Comparison of ENCODE assay signal across 10 cellular contexts in the genomic region with DNA sequence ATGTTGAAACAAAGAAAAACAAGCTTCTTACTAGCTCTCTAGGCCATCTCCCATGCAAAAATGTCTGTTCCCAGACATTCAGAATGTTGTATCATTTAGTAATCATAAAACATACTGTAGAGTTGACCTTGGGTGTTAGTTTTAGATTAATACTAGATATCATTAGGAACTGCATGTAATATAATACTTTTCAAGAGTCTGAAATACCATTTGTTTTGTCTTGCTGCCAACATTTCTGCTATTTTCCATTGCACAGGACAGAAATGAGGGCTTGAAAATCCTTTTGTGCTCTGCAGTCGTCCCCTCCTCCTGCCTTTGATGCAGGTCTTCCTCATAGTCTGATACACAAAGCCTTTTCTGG.
DNase-seq lines count a peak whose midpoint lies in the region; ATAC-seq and TF ChIP-seq lines count a peak whose summit lies in the region.
"Had no signal": no experiment of that assay in that cellular context is flagged by ENCODE, and none has a peak within 500 bp of the region (broad histone marks: within the 10 kb centered on the region; RNA-seq: fewer than 3 reads in every experiment).

No MANE protein-coding gene starts in this region.

- no peak for TF ChIP-seq RAD21 in SK-N-SH (IDR thresholded peaks at IDR 0.05; ENCODE audit: low read length)

- POLR2A ChIA-PET in HEK293 (lab: Yijun Ruan, JAX), result no interaction called here
- POLR2A ChIA-PET in SK-N-SH (lab: Yijun Ruan, JAX), result no interaction called here

- H3K4me1 ChIP-seq in HEK293 (ENCODE audit: control insufficient read depth, insufficient read depth, low read length) (peaks cover 3% of the 10 kb centered on the region; the same call in 1 of the 2 replicates), SK-N-SH (ENCODE audit: control insufficient read depth in 1 of 2, insufficient read depth in 2 of 2, low read depth in 1 of 2, low read length in 1 of 2) (peaks cover 16 to 22% of the 10 kb centered on the region in 2 experiments), sigmoid colon (peaks cover 0 to 33% (median 27%) of the 10 kb centered on the region in 4 donors)

- H3K36me3 ChIP-seq in HEK293 (ENCODE audit: control insufficient read depth in 2 of 2, insufficient read depth in 1 of 2, low read length in 2 of 2) (no peaks in the 10 kb centered on the region), SK-N-SH (replicated peaks in 1 of 2; ENCODE audit: control insufficient read depth in 1 of 2, insufficient read depth in 2 of 2, low read length in 1 of 2) (no peaks in the 10 kb centered on the region), sigmoid colon (no peaks in the 10 kb centered on the region)

- no peak overlapping the region for H3K4me3 ChIP-seq in HEK293 (ENCODE audit: low read depth, low read length)
- H3K4me3 ChIP-seq in SK-N-SH (ENCODE audit: low read depth in 2 of 2, low read length in 1 of 2), result no peak overlapping the region
- no peak overlapping the region for H3K4me3 ChIP-seq in sigmoid colon
- H3K4me3 ChIP-seq: dorsolateral prefrontal cortex had no signal

- DNase-seq in SK-N-SH (no peak), left cardiac atrium (no peak), sigmoid colon (no peak), epidermal melanocyte (ENCODE audit: insufficient read length, low spot score) (no peak), cerebellar cortex (ENCODE audit: low spot score) (no peak)
- DNase-seq: dorsolateral prefrontal cortex, NCI-H1436 had no signal

- H4K20me1 ChIP-seq in SK-N-SH (ENCODE audit: insufficient read depth), result no peaks in the 10 kb centered on the region

- TF ChIP-seq CTCF in HEK293 (tag by site-specific recombination; IDR thresholded peaks at IDR 0.05) (no peak), SK-N-SH (IDR thresholded peaks at IDR 0.05) (no peak), sigmoid colon (IDR thresholded peaks at IDR 0.05) (no peak)

- peaks cover 26% of the 10 kb centered on the region for H3F3A ChIP-seq in SK-N-SH (replicated peaks; ENCODE audit: insufficient read depth)

- TF ChIP-seq EP300 in SK-N-SH (IDR thresholded peaks at IDR 0.05; ENCODE audit: borderline replicate concordance in 1 of 2, low read depth in 1 of 2, low read length in 1 of 2) (peak in 1 of 2 experiments; percentile 74; a peak in 2 of 4 replicates), sigmoid colon (IDR thresholded peaks at IDR 0.05) (no peak)

- no peak for TF ChIP-seq POLR2A in sigmoid colon (IDR thresholded peaks at IDR 0.05)

- no peaks in the 10 kb centered on the region for H3K9me3 ChIP-seq in HEK293 (ENCODE audit: control insufficient read depth, insufficient read depth, low read depth, low read length)
- H3K9me3 ChIP-seq in SK-N-SH, result no peaks in the 10 kb centered on the region
- no peaks in the 10 kb centered on the region for H3K9me3 ChIP-seq in sigmoid colon

- ATAC-seq in left cardiac atrium, result peak; percentile 27 to 54
- ATAC-seq in GM19035 (IDR thresholded peaks at IDR 0.05; ENCODE audit: unreplicated experiment), result no peak
- ATAC-seq in HG03135 (IDR thresholded peaks at IDR 0.05; ENCODE audit: unreplicated experiment), result no peak

- peak overlapping the region; percentile 56 for H3K4me2 ChIP-seq in SK-N-SH

- WGBS in SK-N-SH (ENCODE audit: low lambda C conversion rate), result 18% methylated on average over 1 of the region's 1 CpG
- 24 to 52% methylated on average over 1 of the region's 1 CpG for WGBS in sigmoid colon, 2 donors

- CTCF ChIA-PET in HEK293 (lab: Yijun Ruan, JAX), result interaction anchor here (0.5 to 0.8 kb wide), 2 partner anchors 259 to 457 kb away, joined by 3 read pairs; no protein-coding TSS in a partner anchor
- CTCF ChIA-PET in SK-N-SH (lab: Yijun Ruan, JAX), result interaction anchor here (0.6 kb wide), 1 partner anchor 1549 kb away, joined by 3 read pairs; no protein-coding TSS in a partner anchor

- H3K79me2 ChIP-seq in SK-N-SH (ENCODE audit: insufficient read depth), result no peaks in the 10 kb centered on the region

- H2AFZ ChIP-seq in SK-N-SH (ENCODE audit: low read depth), result no peak overlapping the region

- intact Hi-C loops in left cardiac atrium (cut with DNase I) (no loop called here), sigmoid colon (cut with DNase I) (loop anchor here (5.0 to 10.0 kb wide), 2 partner anchors 91 to 158 kb away; partner anchors contain the start of gene RBMS1)

- H3K27me3 ChIP-seq in SK-N-SH (ENCODE audit: insufficient read depth), result no peaks in the 10 kb centered on the region
- no peaks in the 10 kb centered on the region for H3K27me3 ChIP-seq in sigmoid colon

- peak overlapping the region; percentile 55; the same call in 1 of the 2 replicates for H3K9ac ChIP-seq in SK-N-SH

- no peaks in the 10 kb centered on the region for H3K9me2 ChIP-seq in SK-N-SH

- H3K27ac ChIP-seq in HEK293 (ENCODE audit: extremely low read depth, low read depth, low read length), result no peak overlapping the region
- peak overlapping the region; percentile 83 to 84 for H3K27ac ChIP-seq in SK-N-SH (ENCODE audit: low read depth in 2 of 2, low read length in 1 of 2)
- H3K27ac ChIP-seq in sigmoid colon, result peak overlapping the region; percentile 58 to 76 (median 70)

TF ChIP-seq in HEK293, 187 proteins besides CTCF, POLR2A, EP300 and RAD21:
- TF ChIP-seq ZNF350 (tag by site-specific recombination; IDR thresholded peaks at IDR 0.05), result no peak
- TF ChIP-seq, protein P1, sequence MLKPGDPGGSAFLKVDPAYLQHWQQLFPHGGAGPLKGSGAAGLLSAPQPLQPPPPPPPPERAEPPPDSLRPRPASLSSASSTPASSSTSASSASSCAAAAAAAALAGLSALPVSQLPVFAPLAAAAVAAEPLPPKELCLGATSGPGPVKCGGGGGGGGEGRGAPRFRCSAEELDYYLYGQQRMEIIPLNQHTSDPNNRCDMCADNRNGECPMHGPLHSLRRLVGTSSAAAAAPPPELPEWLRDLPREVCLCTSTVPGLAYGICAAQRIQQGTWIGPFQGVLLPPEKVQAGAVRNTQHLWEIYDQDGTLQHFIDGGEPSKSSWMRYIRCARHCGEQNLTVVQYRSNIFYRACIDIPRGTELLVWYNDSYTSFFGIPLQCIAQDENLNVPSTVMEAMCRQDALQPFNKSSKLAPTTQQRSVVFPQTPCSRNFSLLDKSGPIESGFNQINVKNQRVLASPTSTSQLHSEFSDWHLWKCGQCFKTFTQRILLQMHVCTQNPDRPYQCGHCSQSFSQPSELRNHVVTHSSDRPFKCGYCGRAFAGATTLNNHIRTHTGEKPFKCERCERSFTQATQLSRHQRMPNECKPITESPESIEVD (tag by site-specific recombination; IDR thresholded peaks at IDR 0.05), result peak; percentile 41; the same call in 1 of the 2 replicates

TF ChIP-seq in SK-N-SH, 30 proteins besides CTCF, POLR2A, EP300 and RAD21:
- TF ChIP-seq TEAD4 (IDR thresholded peaks at IDR 0.05; ENCODE audit: borderline replicate concordance, insufficient read depth) (peak; percentile 24; the same call in 1 of the 2 replicates), PBX3 (IDR thresholded peaks at IDR 0.05) (0 out of 2 replicates have a peak, but pooled peaks have one; percentile 12), MEF2A (IDR thresholded peaks at IDR 0.05; ENCODE audit: borderline replicate concordance, low read depth) (no peak), NFIC (IDR thresholded peaks at IDR 0.05; ENCODE audit: borderline replicate concordance) (peak; percentile 62), RXRA (IDR thresholded peaks at IDR 0.05; ENCODE audit: borderline replicate concordance, low read depth) (0 out of 2 replicates have a peak, but pooled peaks have one; percentile 32), FOSL2 (IDR thresholded peaks at IDR 0.05; ENCODE audit: borderline replicate concordance, low read depth) (0 out of 2 replicates have a peak, but pooled peaks have one; percentile 10), FOXJ3 (CRISPR knock-in tag; IDR thresholded peaks at IDR 0.05) (no peak), TCF12 (IDR thresholded peaks at IDR 0.05) (peak; percentile 54), JUND (IDR thresholded peaks at IDR 0.05) (peak; percentile 40), FOXM1 (IDR thresholded peaks at IDR 0.05; ENCODE audit: low read depth) (0 out of 2 replicates have a peak, but pooled peaks have one; percentile 18), YY1 (IDR thresholded peaks at IDR 0.05; ENCODE audit: low read depth) (no peak)

Comparison
In these comparisons a context has a peak if more than half of its experiments do, and no peak if none do; other contexts are left out.
1. ATAC-seq: peak in left cardiac atrium (2 of 2); none in GM19035 (single experiment) and HG03135 (single experiment).
2. Of the 4 proteins assayed by ChIP-seq in both HEK293 and SK-N-SH: peak only in HEK293: none; only in SK-N-SH: PBX3; in both: none; in neither: 3.